ENCODE assay signal across 27 cellular contexts in the genomic region with DNA sequence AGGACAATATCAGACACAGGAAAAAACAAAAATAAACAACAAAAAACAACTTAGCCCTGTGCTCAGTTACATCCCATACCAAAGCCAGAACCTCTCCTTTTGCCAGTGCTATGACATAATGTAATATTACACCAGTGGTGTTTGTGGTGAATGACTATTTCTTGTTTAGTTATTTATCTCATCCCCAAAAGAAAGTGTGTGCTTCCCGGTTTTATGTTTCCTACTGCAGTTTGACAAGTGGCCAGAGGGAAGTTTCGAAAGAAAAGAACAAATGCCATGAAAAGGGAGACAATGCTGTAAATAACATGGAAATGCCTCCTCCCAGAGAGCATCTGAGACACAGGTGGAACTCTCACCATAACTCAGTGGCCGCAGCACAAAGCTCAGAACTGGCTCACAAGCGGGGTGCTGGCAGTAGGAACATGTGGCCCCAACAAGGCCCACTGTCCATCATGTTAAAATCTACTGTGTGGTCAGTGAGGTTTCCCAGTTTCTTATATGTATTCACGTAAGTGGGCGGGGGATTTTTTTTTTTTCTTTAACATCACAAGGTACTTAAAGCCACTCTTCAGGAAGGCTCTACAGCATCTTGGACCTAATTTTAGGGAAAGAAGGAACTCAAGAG.
"Had no signal": no experiment of that assay in that cellular context is flagged by ENCODE, and none has a peak within 500 bp of the region (broad histone marks: within the 10 kb centered on the region; RNA-seq: fewer than 3 reads in every experiment).

No MANE protein-coding gene starts in this region.

- H3K4me3 ChIP-seq: breast epithelium, colonic mucosa, Peyer's patch, SJCRH30 had no signal

- H3K27me3 ChIP-seq: breast epithelium, colonic mucosa, Peyer's patch, SJCRH30 had no signal

- H3K9ac ChIP-seq: SK-N-SH had no signal

- DNase-seq: activated B cell treated with CpG ODN at 0.5 μM for 24 hours; activated CD4-positive, alpha-beta memory T cell treated with anti-CD3 and anti-CD28 coated beads for 36 hours; activated CD4-positive, alpha-beta T cell treated with anti-CD3 and anti-CD28 coated beads for 1 hour; activated CD4-positive, alpha-beta T cell treated with anti-CD3 and anti-CD28 coated beads, Interleukin-2, amount 10 ng/mL, durations not matched to agents 24 days and 14 days; activated CD8-positive, alpha-beta memory T cell treated with anti-CD3 and anti-CD28 coated beads for 24 hours; activated gamma-delta T cell treated with Interleukin-2 at 50 U/mL for 16 hours; activated naive CD4-positive, alpha-beta T cell treated with anti-CD3 and anti-CD28 coated beads, Interleukin-2, amount 10 ng/mL, durations not matched to agents 7 days and 5 days; activated naive CD8-positive, alpha-beta T cell treated with anti-CD3 and anti-CD28 coated beads for 36 hours; activated T-cell treated with anti-CD3 and anti-CD28 coated beads, Interleukin-2, amount 50 U/mL, for 4 hours; caudate nucleus; colonic mucosa; Karpas-422; NCI-H1105 treated with DMSO at 0.1 percent for 48 hours; NCI-H1436 treated with DMSO at 0.1 percent for 48 hours; NCI-H187; NCI-H2081; NCI-H2171 treated with DMSO at 0.1 percent for 48 hours; NCI-H226; NCI-H526; Peyer's patch; Right ventricle myocardium superior; SK-N-SH; T-helper 9 cell had no signal

- H3K4me2 ChIP-seq: SK-N-SH had no signal

- ATAC-seq: activated T-cell treated with anti-CD3 and anti-CD28 coated beads, Interleukin-2, amount 50 U/mL, for 4 hours had no signal

- H3K36me3 ChIP-seq: breast epithelium, colonic mucosa, Peyer's patch, SJCRH30 had no signal

- H3K9me3 ChIP-seq: breast epithelium, colonic mucosa, Peyer's patch, SJCRH30, SK-N-SH had no signal

- FAIRE-seq: TTC549 had no signal

- H3K4me1 ChIP-seq: breast epithelium, colonic mucosa, Peyer's patch, SJCRH30 had no signal

- H3K27ac ChIP-seq: breast epithelium, colonic mucosa, Peyer's patch, RWPE1, SJCRH30 had no signal
